Comparison of ENCODE assay signal across 16 cellular contexts in genomic region chr4:54794033-54794432, GRCh38.
"Had no signal": no experiment of that assay in that cellular context is flagged by ENCODE, and none has a peak within 500 bp of the region (broad histone marks: within the 10 kb centered on the region; RNA-seq: fewer than 3 reads in every experiment).

No MANE protein-coding gene starts in this region.

- H3K36me3 Mint-ChIP-seq: naive thymus-derived CD8-positive, alpha-beta T cell; neural progenitor cell; type B pancreatic cell had no signal

- H3K27me3 Mint-ChIP-seq: progenitor cell of endocrine pancreas, type B pancreatic cell had no signal

- H3K27ac Mint-ChIP-seq: neural progenitor cell, progenitor cell of endocrine pancreas, type B pancreatic cell had no signal

- ATAC-seq: left lobe of liver, right cardiac atrium had no signal

- H3K9me3 Mint-ChIP-seq: neural progenitor cell, type B pancreatic cell had no signal

- H3K4me3 Mint-ChIP-seq: naive thymus-derived CD8-positive, alpha-beta T cell; neural progenitor cell; type B pancreatic cell had no signal

- DNase-seq: effector CD4-positive, alpha-beta T cell; foreskin melanocyte; head of caudate nucleus; hippocampal formation; kidney glomerular epithelial cell; mammary epithelial cell; nucleus accumbens; ovary; right cardiac atrium; stimulated activated CD4-positive, alpha-beta T cell treated with anti-CD3 and anti-CD28 coated beads, Interleukin-2, amount 100 ng/mL, for 48 hours; stimulated activated naive CD4-positive, alpha-beta T cell treated with Interleukin-2 at 50 U/mL for 16 hours had no signal
